Comparison of ENCODE assay signal across 8 cellular contexts in genomic region chr14:69684461-69685183, GRCh38.
A peak's percentile ranks its signal among the peaks of the same experiment; 100 is the strongest.
DNase-seq lines count a peak whose midpoint lies in the region; ATAC-seq and TF ChIP-seq lines count a peak whose summit lies in the region.

No MANE protein-coding gene starts in this region.

- no peak for TF ChIP-seq EP300 in transverse colon (IDR thresholded peaks at IDR 0.05; ENCODE audit: low read depth)

- H3K27me3 ChIP-seq in transverse colon: no peaks in the 10 kb centered on the region

- H3K36me3 Mint-ChIP-seq in activated T-cell treated with anti-CD3 and anti-CD28 coated beads, Interleukin-2, amount 50 U/mL, for 4 hours (ENCODE audit: insufficient read depth): peaks cover 36% of the 10 kb centered on the region
- H3K36me3 Mint-ChIP-seq in activated T-helper 17 cell treated with anti-CD3 and anti-CD28 coated beads, Interleukin-2, amount 50 U/mL, for 72 hours (ENCODE audit: low read depth): peaks cover 69% of the 10 kb centered on the region

- no peaks in the 10 kb centered on the region for H3K36me3 ChIP-seq in transverse colon

- H3K9me3 ChIP-seq in transverse colon: no peaks in the 10 kb centered on the region

- H3K4me1 ChIP-seq in transverse colon: peaks cover 33 to 81% (median 47%) of the 10 kb centered on the region in 4 donors

- H3K4me3 ChIP-seq in transverse colon: no peak overlapping the region

- peaks cover 82% of the 10 kb centered on the region for H3K4me1 Mint-ChIP-seq in activated T-cell treated with anti-CD3 and anti-CD28 coated beads, Interleukin-2, amount 50 U/mL, for 4 hours (ENCODE audit: low read depth)
- peaks cover 76% of the 10 kb centered on the region for H3K4me1 Mint-ChIP-seq in activated T-helper 17 cell treated with anti-CD3 and anti-CD28 coated beads, Interleukin-2, amount 50 U/mL, for 72 hours

- H3K27ac Mint-ChIP-seq in activated T-helper 17 cell treated with anti-CD3 and anti-CD28 coated beads, Interleukin-2, amount 50 U/mL, for 72 hours: peak overlapping the region; percentile 79

- TF ChIP-seq POLR2A in transverse colon (IDR thresholded peaks at IDR 0.05): no peak

- intact Hi-C loops in transverse colon (cut with DNase I; ENCODE audit: low total_unique reads): no loop called here

- WGBS in transverse colon (ENCODE audit: low coverage in 1 of 2), 2 donors: 57 to 60% methylated on average over 1 to 6 of the region's 6 CpGs

- peaks cover 5% of the 10 kb centered on the region for H3K9me3 Mint-ChIP-seq in activated T-cell treated with anti-CD3 and anti-CD28 coated beads, Interleukin-2, amount 50 U/mL, for 4 hours
- H3K9me3 Mint-ChIP-seq in activated T-helper 17 cell treated with anti-CD3 and anti-CD28 coated beads, Interleukin-2, amount 50 U/mL, for 72 hours: no peaks in the 10 kb centered on the region

- no peak for DNase-seq in activated T-cell treated with anti-CD3 and anti-CD28 coated beads, Interleukin-2, amount 50 U/mL, for 4 hours
- DNase-seq in activated T-cell treated with anti-CD3 and anti-CD28 coated beads for 4 hours (no peak), left lobe of liver (ENCODE audit: low spot score) (no peak), transverse colon (no peak), NCI-H1417 treated with DMSO at 0.1 percent for 48 hours (lab: John Stamatoyannopoulos, UW) (no peak), SK-N-DZ (ENCODE audit: low spot score) (no peak), NCI-H2227 treated with DMSO at 0.1 percent for 48 hours (lab: John Stamatoyannopoulos, UW) (no peak)

- TF ChIP-seq CTCF in transverse colon (IDR thresholded peaks at IDR 0.05): no peak

- peak overlapping the region; percentile 27 to 68 (median 53) for H3K27ac ChIP-seq in transverse colon

- H3K4me3 Mint-ChIP-seq in activated T-cell treated with anti-CD3 and anti-CD28 coated beads, Interleukin-2, amount 50 U/mL, for 4 hours: no peak overlapping the region
- peak overlapping the region; percentile 75 for H3K4me3 Mint-ChIP-seq in activated T-helper 17 cell treated with anti-CD3 and anti-CD28 coated beads, Interleukin-2, amount 50 U/mL, for 72 hours

- in situ Hi-C loops in transverse colon (cut with MboI; ENCODE audit: low pct_ligation_motif_present in 1 of 4, low pct_unique_long_range_greater_than_20kb in 1 of 4, low sequenced_read_pairs in 3 of 4): no loop called here

- peak; percentile 23 to 30 for ATAC-seq in activated T-cell treated with anti-CD3 and anti-CD28 coated beads, Interleukin-2, amount 50 U/mL, for 4 hours
- ATAC-seq in activated T-helper 17 cell treated with anti-CD3 and anti-CD28 coated beads, Interleukin-2, amount 50 U/mL, for 72 hours (replicated peaks): peak; percentile 37
- peak; percentile 41 for ATAC-seq in left lobe of liver

- no peaks in the 10 kb centered on the region for H3K27me3 Mint-ChIP-seq in activated T-cell treated with anti-CD3 and anti-CD28 coated beads, Interleukin-2, amount 50 U/mL, for 4 hours (ENCODE audit: low read depth)
- H3K27me3 Mint-ChIP-seq in activated T-helper 17 cell treated with anti-CD3 and anti-CD28 coated beads, Interleukin-2, amount 50 U/mL, for 72 hours: no peaks in the 10 kb centered on the region
